10 cellular contexts compared by ENCODE assay signal in genomic region chr6:91276315-91276714, GRCh38.
DNase-seq lines count a peak whose midpoint lies in the region; ATAC-seq and TF ChIP-seq lines count a peak whose summit lies in the region.
"Had no signal": no experiment of that assay in that cellular context is flagged by ENCODE, and none has a peak within 500 bp of the region (broad histone marks: within the 10 kb centered on the region; RNA-seq: fewer than 3 reads in every experiment).

No MANE protein-coding gene starts in this region.

- H3K79me2 ChIP-seq in neural progenitor cell (ENCODE audit: low read depth): no peaks in the 10 kb centered on the region

- in situ Hi-C loops in SK-MEL-5 (cut with HindIII; ENCODE audit: low pct_unique_long_range_greater_than_20kb, low sequenced_read_pairs): no loop called here

- H3K4me2 ChIP-seq in neural progenitor cell: no peak overlapping the region

- peaks cover 3% of the 10 kb centered on the region for H3F3A ChIP-seq in neural progenitor cell (ENCODE audit: low read depth)

- H3K27ac Mint-ChIP-seq in neural progenitor cell: no peak overlapping the region
- H3K27ac Mint-ChIP-seq: memory B cell; stimulated activated naive CD8-positive, alpha-beta T cell treated with anti-CD3 and anti-CD28 coated beads, Interleukin-15, Interleukin-2, amounts not matched to agents 100 ng/mL and 50 ng/mL, for 24 hours had no signal

- H3K27me3 Mint-ChIP-seq in neural progenitor cell (ENCODE audit: insufficient read depth, low read depth): peaks cover 4% of the 10 kb centered on the region
- H3K27me3 Mint-ChIP-seq: memory B cell; stimulated activated naive CD8-positive, alpha-beta T cell treated with anti-CD3 and anti-CD28 coated beads, Interleukin-15, Interleukin-2, amounts not matched to agents 100 ng/mL and 50 ng/mL, for 24 hours had no signal

- DNase-seq in NCI-H1436 (lab: John Stamatoyannopoulos, UW): peak; percentile 10
- no peak for DNase-seq in NCI-H1436 treated with DMSO at 0.1 percent for 48 hours (lab: John Stamatoyannopoulos, UW)
- DNase-seq in SK-MEL-5 (ENCODE audit: low read depth, low spot score): peak; percentile 65
- DNase-seq in neural progenitor cell (ENCODE audit: low spot score): peak; percentile 48
- DNase-seq in activated CD4-positive, alpha-beta T cell treated with anti-CD3 and anti-CD28 coated beads for 4 hours: no peak
- no peak for DNase-seq in left lobe of liver (ENCODE audit: low spot score)

- ATAC-seq in HG03354 (IDR thresholded peaks at IDR 0.05; ENCODE audit: poor library complexity, severe bottlenecking, unreplicated experiment) (peak; percentile 72), HG03571 (IDR thresholded peaks at IDR 0.05; ENCODE audit: unreplicated experiment) (no peak), left lobe of liver (no peak)

- H2AFZ ChIP-seq in neural progenitor cell (replicated peaks): peak overlapping the region; percentile 9

- peak; percentile 67 for TF ChIP-seq CTCF in neural progenitor cell (IDR thresholded peaks at IDR 0.05)

- no peaks in the 10 kb centered on the region for H3K36me3 ChIP-seq in neural progenitor cell

- no peak overlapping the region for H3K4me3 Mint-ChIP-seq in neural progenitor cell
- H3K4me3 Mint-ChIP-seq: memory B cell; stimulated activated naive CD8-positive, alpha-beta T cell treated with anti-CD3 and anti-CD28 coated beads, Interleukin-15, Interleukin-2, amounts not matched to agents 100 ng/mL and 50 ng/mL, for 24 hours had no signal

- no peak overlapping the region for H3K4me3 ChIP-seq in neural progenitor cell

- H3K36me3 Mint-ChIP-seq in neural progenitor cell: no peaks in the 10 kb centered on the region
- H3K36me3 Mint-ChIP-seq: memory B cell had no signal

- no peak overlapping the region for H3K27ac ChIP-seq in neural progenitor cell

- H3K27me3 ChIP-seq in neural progenitor cell: no peaks in the 10 kb centered on the region

- H3K4me1 Mint-ChIP-seq in neural progenitor cell: peaks cover 9% of the 10 kb centered on the region
- H3K4me1 Mint-ChIP-seq: memory B cell had no signal

- no peaks in the 10 kb centered on the region for H3K9me3 Mint-ChIP-seq in neural progenitor cell
- H3K9me3 Mint-ChIP-seq: stimulated activated naive CD8-positive, alpha-beta T cell treated with anti-CD3 and anti-CD28 coated beads, Interleukin-15, Interleukin-2, amounts not matched to agents 100 ng/mL and 50 ng/mL, for 24 hours had no signal

- H3K9ac ChIP-seq in neural progenitor cell: no peak overlapping the region

- H3K4me1 ChIP-seq in neural progenitor cell: peaks cover 27% of the 10 kb centered on the region

- H3K9me3 ChIP-seq in neural progenitor cell (ENCODE audit: low read depth): no peaks in the 10 kb centered on the region

- no peaks in the 10 kb centered on the region for H4K20me1 ChIP-seq in neural progenitor cell (ENCODE audit: low read depth)

Comparison
In these comparisons a context has a peak if more than half of its experiments do, and no peak if none do; other contexts are left out.
1. DNase-seq: peak in NCI-H1436 (single experiment), SK-MEL-5 (single experiment) and neural progenitor cell (single experiment); none in NCI-H1436 treated with DMSO at 0.1 percent for 48 hours (single experiment), activated CD4-positive, alpha-beta T cell treated with anti-CD3 and anti-CD28 coated beads for 4 hours (0 of 2) and left lobe of liver (single experiment).